ENCODE assay signal across 8 cellular contexts in genomic region chr18:63971320-63972071, GRCh38. TPM values are rescaled to one million over a fixed set of nuclear protein-coding genes. Genes with fewer than 3 reads are reported as not detected.
A peak's percentile ranks its signal among the peaks of the same experiment; 100 is the strongest.
DNase-seq lines count a peak whose midpoint lies in the region; ATAC-seq and TF ChIP-seq lines count a peak whose summit lies in the region.

No MANE protein-coding gene starts in this region.

- H3K27me3 Mint-ChIP-seq in activated CD4-positive, alpha-beta T cell treated with anti-CD3 and anti-CD28 coated beads for 36 hours, result no peaks in the 10 kb centered on the region

- peaks cover 39% of the 10 kb centered on the region for H3K4me1 Mint-ChIP-seq in activated CD4-positive, alpha-beta T cell treated with anti-CD3 and anti-CD28 coated beads for 36 hours

- H3K9ac ChIP-seq in subcutaneous abdominal adipose tissue (ENCODE audit: low read length in 5 of 5), result peak overlapping the region; percentile 61 to 95 (median 83)

- WGBS in ovary, 3 donors, result 79 to 84% (median 80%) methylated on average over 13 of the region's 13 CpGs

- peak overlapping the region; percentile 94 for H3K27ac ChIP-seq in subcutaneous abdominal adipose tissue (ENCODE audit: low read depth, low read length)
- peak overlapping the region in 1 of 2 donors; percentile 92 for H3K27ac ChIP-seq in ovary

- no peak for TF ChIP-seq POLR2A in ovary (IDR thresholded peaks at IDR 0.05)

- H3K4me3 ChIP-seq in subcutaneous abdominal adipose tissue (ENCODE audit: low read depth in 1 of 5, low read length in 5 of 5), result peak overlapping the region; percentile 82 to 91 (median 86)
- H3K4me3 ChIP-seq in ovary, result no peak overlapping the region

- no peaks in the 10 kb centered on the region for H3K27me3 ChIP-seq in subcutaneous abdominal adipose tissue (ENCODE audit: control insufficient read depth in 5 of 5, insufficient read depth in 4 of 5, low read length in 5 of 5)
- no peaks in the 10 kb centered on the region for H3K27me3 ChIP-seq in ovary

- CTCF ChIA-PET in activated CD4-positive, alpha-beta T cell treated with anti-CD3 and anti-CD28 coated beads for 36 hours (lab: Charles Lee), result no interaction called here

- H3K9me3 Mint-ChIP-seq in activated CD4-positive, alpha-beta T cell treated with anti-CD3 and anti-CD28 coated beads for 36 hours (ENCODE audit: low read depth), result no peaks in the 10 kb centered on the region
- H3K9me3 Mint-ChIP-seq in activated naive CD4-positive, alpha-beta T cell treated with anti-CD3 and anti-CD28 coated beads, Interleukin-2, amount 50 U/mL, for 72 hours, result no peaks in the 10 kb centered on the region

- H3K9me3 ChIP-seq in subcutaneous abdominal adipose tissue (ENCODE audit: control insufficient read depth in 5 of 5, low read length in 5 of 5) (no peaks in the 10 kb centered on the region), ovary (no peaks in the 10 kb centered on the region)

- H3K27ac Mint-ChIP-seq in activated CD4-positive, alpha-beta T cell treated with anti-CD3 and anti-CD28 coated beads for 36 hours, result peak overlapping the region; percentile 92
- H3K27ac Mint-ChIP-seq in activated naive CD4-positive, alpha-beta T cell treated with anti-CD3 and anti-CD28 coated beads, Interleukin-2, amount 50 U/mL, for 72 hours, result peak overlapping the region; percentile 92 to 96

- H3K36me3 Mint-ChIP-seq in activated CD4-positive, alpha-beta T cell treated with anti-CD3 and anti-CD28 coated beads for 36 hours (ENCODE audit: low read depth), result no peaks in the 10 kb centered on the region
- peaks cover 15 to 28% of the 10 kb centered on the region in 2 donors for H3K36me3 Mint-ChIP-seq in activated naive CD4-positive, alpha-beta T cell treated with anti-CD3 and anti-CD28 coated beads, Interleukin-2, amount 50 U/mL, for 72 hours

- no peak for TF ChIP-seq EP300 in ovary (IDR thresholded peaks at IDR 0.05)

- DNase-seq in activated CD4-positive, alpha-beta T cell treated with anti-CD3 and anti-CD28 coated beads for 36 hours, result no peak
- DNase-seq in activated CD4-positive, alpha-beta T cell treated with anti-CD3 and anti-CD28 coated beads, Interleukin-2, amount 50 U/mL, for 4 hours, result no peak
- DNase-seq in activated naive CD4-positive, alpha-beta T cell treated with anti-CD3 and anti-CD28 coated beads, Interleukin-2, amount 50 U/mL, for 72 hours (ENCODE audit: low spot score in 2 of 2), result no peak
- peak; percentile 34 for DNase-seq in inferior parietal cortex (ENCODE audit: extremely low spot score)
- DNase-seq in NCI-H345 treated with DMSO at 0.1 percent for 48 hours (lab: John Stamatoyannopoulos, UW; ENCODE audit: unreplicated experiment), result no peak
- no peak for DNase-seq in iPS-NIHi7 (ENCODE audit: extremely low spot score)
- DNase-seq in ovary, result no peak

- H3K36me3 ChIP-seq in subcutaneous abdominal adipose tissue (ENCODE audit: control insufficient read depth in 5 of 5, insufficient read depth in 5 of 5, low read length in 5 of 5) (no peaks in the 10 kb centered on the region), ovary (no peaks in the 10 kb centered on the region)

- POLR2A ChIA-PET in activated CD4-positive, alpha-beta T cell treated with anti-CD3 and anti-CD28 coated beads for 36 hours (lab: Charles Lee), result no interaction called here

- peak overlapping the region; percentile 85 for H3K4me3 Mint-ChIP-seq in activated CD4-positive, alpha-beta T cell treated with anti-CD3 and anti-CD28 coated beads for 36 hours

- H3K4me1 ChIP-seq in subcutaneous abdominal adipose tissue (ENCODE audit: control insufficient read depth in 5 of 5, insufficient read depth in 5 of 5, low read length in 5 of 5) (peaks cover 0 to 18% (median 14%) of the 10 kb centered on the region in 5 donors), ovary (ENCODE audit: insufficient read depth) (peaks cover 3% of the 10 kb centered on the region)

- no peak for ATAC-seq in activated CD4-positive, alpha-beta T cell treated with anti-CD3 and anti-CD28 coated beads for 36 hours
- ATAC-seq in activated naive CD4-positive, alpha-beta T cell treated with anti-CD3 and anti-CD28 coated beads, Interleukin-2, amount 50 U/mL, for 72 hours, result no peak

- intact Hi-C loops in activated CD4-positive, alpha-beta T cell treated with anti-CD3 and anti-CD28 coated beads for 36 hours (cut with DNase I, micrococcal nuclease), result loop anchor here (2.0 to 10.0 kb wide), 4 partner anchors 21 to 1447 kb away; partner anchors contain the start of genes KDSR (in 1 of the 2), VPS4B (in 1 of the 2) and ZCCHC2 (in 1 of the 2)
- intact Hi-C loops in ovary (cut with DNase I), result no loop called here

- no peak for TF ChIP-seq CTCF in ovary (IDR thresholded peaks at IDR 0.05)

RNA-seq across cellular contexts. Expression of gene SERPINB8, which starts 1.6 kb away (rescaled TPM):
- total RNA-seq in activated CD4-positive, alpha-beta T cell treated with anti-CD3 and anti-CD28 coated beads for 36 hours, result 10 to 100 TPM; 16.0 to 17.1 TPM
- total RNA-seq in activated naive CD4-positive, alpha-beta T cell treated with anti-CD3 and anti-CD28 coated beads, Interleukin-2, amount 50 U/mL, for 72 hours, result 10 to 100 TPM in 1 of 2 donors, 1 to 10 TPM in 1; 7.8 to 23.0 TPM
- 10 to 100 TPM in 1 of 7 donors, 1 to 10 TPM in 6; 4.9 to 10.7 (median 6.9) TPM for total RNA-seq in ovary
- 10 to 100 TPM in 1 of 2 donors, 1 to 10 TPM in 1; 4.4 to 10.5 TPM for polyA plus RNA-seq in ovary

RNA-seq across cellular contexts. Expression of gene HMSD, which starts 22.4 kb away (rescaled TPM):
- 10 to 100 TPM; 18.8 to 26.7 TPM for total RNA-seq in activated CD4-positive, alpha-beta T cell treated with anti-CD3 and anti-CD28 coated beads for 36 hours
- 10 to 100 TPM in 1 of 2 donors, under 1 TPM in 1; 0.61 to 38.0 TPM for total RNA-seq in activated naive CD4-positive, alpha-beta T cell treated with anti-CD3 and anti-CD28 coated beads, Interleukin-2, amount 50 U/mL, for 72 hours
- total RNA-seq in ovary, result 1 to 10 TPM in 1 of 7 donors, not detected in 6; 2.0 TPM
- polyA plus RNA-seq in ovary, result under 1 TPM; 0.02 to 0.08 TPM

Comparison
In these comparisons a context has a peak if more than half of its experiments do, and no peak if none do; other contexts are left out.
1. intact Hi-C loops: an anchor here in activated CD4-positive, alpha-beta T cell treated with anti-CD3 and anti-CD28 coated beads for 36 hours (2.0 to 10.0 kb wide); none called in ovary.